9 cellular contexts compared by ENCODE assay signal in genomic region chr17:68909066-68909465, GRCh38. TPM values are rescaled to one million over a fixed set of nuclear protein-coding genes. Genes with fewer than 3 reads are reported as not detected.
DNase-seq lines count a peak whose midpoint lies in the region; ATAC-seq and TF ChIP-seq lines count a peak whose summit lies in the region.
"Had no signal": no experiment of that assay in that cellular context is flagged by ENCODE, and none has a peak within 500 bp of the region (broad histone marks: within the 10 kb centered on the region; RNA-seq: fewer than 3 reads in every experiment).

No MANE protein-coding gene starts in this region.

- H3K4me3 Mint-ChIP-seq in T-cell: no peak overlapping the region

- peak; percentile 89 for DNase-seq in AG04449 (ENCODE audit: low read depth, low spot score)
- DNase-seq in GM23248: peak; percentile 92
- peak; percentile 65 for DNase-seq in RWPE2 (ENCODE audit: low spot score)
- DNase-seq in fibroblast of peridontal ligament (ENCODE audit: extremely low read depth): peak; percentile 97
- peak; percentile 69 for DNase-seq in pons (ENCODE audit: low spot score)
- DNase-seq in NCI-H82 treated with DMSO at 0.1 percent for 48 hours (lab: John Stamatoyannopoulos, UW; ENCODE audit: unreplicated experiment): no peak
- DNase-seq in GOT3 (lab: John Stamatoyannopoulos, UW): no peak
- DNase-seq in T-cell: no peak
- DNase-seq: DND-41 had no signal

- H3K27ac ChIP-seq in GM23248: peak overlapping the region; percentile 81
- peak overlapping the region; percentile 91 for H3K27ac ChIP-seq in RWPE2 (ENCODE audit: poor library complexity, severe bottlenecking)

- H3K4me2 ChIP-seq in GM23248 (ENCODE audit: unreplicated experiment): peak overlapping the region; percentile 61

- H3K9me2 ChIP-seq in GM23248 (ENCODE audit: insufficient read depth): no peaks in the 10 kb centered on the region

- H3K9ac ChIP-seq in GM23248: peak overlapping the region; percentile 53

- H2AFZ ChIP-seq in GM23248: peak overlapping the region; percentile 45

- POLR2A ChIA-PET in AG04449 (lab: Yijun Ruan, JAX): no interaction called here
- POLR2A ChIA-PET in T-cell (lab: Charles Lee): no interaction called here

- H3K4me1 ChIP-seq in GM23248 (ENCODE audit: insufficient read depth) (peaks cover 24% of the 10 kb centered on the region), RWPE2 (ENCODE audit: insufficient read depth, poor library complexity, severe bottlenecking) (peaks cover 26% of the 10 kb centered on the region)

- H3K36me3 ChIP-seq in GM23248 (ENCODE audit: low read depth): no peaks in the 10 kb centered on the region
- H3K36me3 ChIP-seq in RWPE2 (ENCODE audit: low read depth): no peaks in the 10 kb centered on the region

- ATAC-seq in RWPE2 (ENCODE audit: low read depth) (peak; percentile 92), T-cell (replicated peaks in 1 of 4) (no peak)

- peaks cover 26% of the 10 kb centered on the region for H3F3A ChIP-seq in GM23248 (ENCODE audit: insufficient read depth)

- no peaks in the 10 kb centered on the region for H3K36me3 Mint-ChIP-seq in T-cell

- no peaks in the 10 kb centered on the region for H3K79me2 ChIP-seq in GM23248 (ENCODE audit: insufficient read depth)

- no peak for TF ChIP-seq CTCF in AG04449 (IDR thresholded peaks at IDR 0.05; ENCODE audit: insufficient read depth, low read length, missing control alignments)
- TF ChIP-seq CTCF in RWPE2 (IDR thresholded peaks at IDR 0.05; ENCODE audit: poor library complexity, severe bottlenecking): no peak

- H3K9me3 ChIP-seq in GM23248 (ENCODE audit: low read depth) (no peaks in the 10 kb centered on the region), RWPE2 (ENCODE audit: severe bottlenecking) (no peaks in the 10 kb centered on the region)

- no peak overlapping the region for H3K4me3 ChIP-seq in AG04449 (ENCODE audit: low read depth, low read length)
- peak overlapping the region; percentile 43 for H3K4me3 ChIP-seq in GM23248
- no peak overlapping the region for H3K4me3 ChIP-seq in RWPE2 (ENCODE audit: severe bottlenecking)

- H3K9me3 Mint-ChIP-seq in T-cell: peaks cover 2 to 9% (median 3%) of the 10 kb centered on the region in 3 donors

- H3K27me3 Mint-ChIP-seq in T-cell: peaks cover 0 to 9% of the 10 kb centered on the region in 2 donors

- no peaks in the 10 kb centered on the region for H3K4me1 Mint-ChIP-seq in T-cell

- 0% methylated on average over 1 of the region's 1 CpG for WGBS in GM23248 (ENCODE audit: low coverage in 1 of 2, low lambda C conversion rate in 2 of 2, missing lambda C conversion rate in 2 of 2), 2 experiments

- no peak overlapping the region for H3K27ac Mint-ChIP-seq in T-cell

- CTCF ChIA-PET in AG04449 (lab: Yijun Ruan, JAX) (interaction anchor here (0.8 to 1.2 kb wide), 3 partner anchors 114 to 137 kb away, joined by 3 to 4 read pairs (median 3); no protein-coding TSS in a partner anchor), T-cell (lab: Charles Lee) (no interaction called here)

- in situ Hi-C loops in GM23248 (cut with MboI): no loop called here

- H3K27me3 ChIP-seq in GM23248 (replicated peaks; ENCODE audit: insufficient read depth) (no peaks in the 10 kb centered on the region), RWPE2 (ENCODE audit: insufficient read depth, poor library complexity, severe bottlenecking) (no peaks in the 10 kb centered on the region)

- H4K20me1 ChIP-seq in GM23248 (ENCODE audit: insufficient read depth): no peaks in the 10 kb centered on the region

RNA-seq across cellular contexts. Expression of gene ABCA8, which starts 46.1 kb away (rescaled TPM):
- 8.0 and 14.4 TPM in 2 replicates for total RNA-seq in GM23248 (2014; rRNA removed; shearing (Covaris generic))
- 3.5 and 4.4 TPM in 2 replicates for polyA plus RNA-seq in GM23248 (2016; fragmentation: Nextera tagmentation; extraction: Ambion mirVana)
- under 1 TPM in 3 of 5 donors, not detected in 2; 0.19 to 0.76 (median 0.32) TPM for total RNA-seq in T-cell

Comparison
In these comparisons a context has a peak if more than half of its experiments do, and no peak if none do; other contexts are left out.
1. DNase-seq: peak in AG04449 (single experiment), GM23248 (single experiment), RWPE2 (single experiment), fibroblast of peridontal ligament (single experiment) and pons (single experiment); none in NCI-H82 treated with DMSO at 0.1 percent for 48 hours (single experiment), GOT3 (single experiment) and T-cell (0 of 34).